In genomic region chr22:41361716-41362310, GRCh38 we compare ENCODE assay signal across 27 cellular contexts. TPM values are rescaled to one million over a fixed set of nuclear protein-coding genes. Genes with fewer than 3 reads are reported as not detected.
DNase-seq lines count a peak whose midpoint lies in the region; ATAC-seq, FAIRE-seq and TF ChIP-seq lines count a peak whose summit lies in the region.
"Had no signal": no experiment of that assay in that cellular context is flagged by ENCODE, and none has a peak within 500 bp of the region (broad histone marks: within the 10 kb centered on the region; RNA-seq: fewer than 3 reads in every experiment).

No MANE protein-coding gene starts in this region.

- TF ChIP-seq CTCF in AG04450 (IDR thresholded peaks at IDR 0.05; ENCODE audit: low read depth, low read length) (no peak), K562 (IDR thresholded peaks at IDR 0.05 in 2 of 3, conservative IDR thresholded peaks at IDR 0.05 in 1 of 3; ENCODE audit: insufficient read depth in 2 of 3, low read depth in 1 of 3, low read length in 3 of 3) (no peak), hepatocyte (IDR thresholded peaks at IDR 0.05; ENCODE audit: poor library complexity) (no peak)

- no peaks in the 10 kb centered on the region for H3K4me1 Mint-ChIP-seq in activated naive CD4-positive, alpha-beta T cell treated with anti-CD3 and anti-CD28 coated beads, Interleukin-2, amount 10 ng/mL, durations not matched to agents 7 days and 5 days

- H3K27me3 ChIP-seq in AG04450 (ENCODE audit: control insufficient read depth, insufficient read depth, low read length) (no peaks in the 10 kb centered on the region), K562 (ENCODE audit: control insufficient read depth in 2 of 2, insufficient read depth in 2 of 2, low read length in 2 of 2) (no peaks in the 10 kb centered on the region), hepatocyte (no peaks in the 10 kb centered on the region)
- H3K27me3 ChIP-seq: BE2C, tibial artery had no signal

- no peak overlapping the region for H3K4me3 Mint-ChIP-seq in activated naive CD4-positive, alpha-beta T cell treated with anti-CD3 and anti-CD28 coated beads, Interleukin-2, amount 10 ng/mL, durations not matched to agents 7 days and 5 days
- H3K4me3 Mint-ChIP-seq: activated CD8-positive, alpha-beta T cell treated with anti-CD3 and anti-CD28 coated beads, Interleukin-2, amount 10 ng/mL, durations not matched to agents 7 days and 5 days; stimulated activated naive CD8-positive, alpha-beta T cell treated with anti-CD3 and anti-CD28 coated beads, Interleukin-15, Interleukin-2, amounts not matched to agents 100 ng/mL and 50 ng/mL, for 24 hours had no signal

- POLR2A ChIA-PET in AG04450 (lab: Yijun Ruan, JAX) = no interaction called here
- POLR2A ChIA-PET in K562 (lab: Yijun Ruan, JAX) = interaction anchor here (0.6 to 2.1 kb wide), 2 partner anchors 12 to 957 kb away, joined by 3 to 10 read pairs; no protein-coding TSS in a partner anchor

- ATAC-seq in K562 (no peak), sciatic nerve (no peak)
- ATAC-seq: activated CD8-positive, alpha-beta T cell treated with anti-CD3 and anti-CD28 coated beads, Interleukin-2, amount 10 ng/mL, durations not matched to agents 7 days and 5 days had no signal

- H3K27ac ChIP-seq in AG04450 (ENCODE audit: low read depth, low read length) = peak overlapping the region; percentile 39
- no peak overlapping the region for H3K27ac ChIP-seq in K562 (ENCODE audit: extremely low read depth, low read depth, low read length)
- H3K27ac ChIP-seq in hepatocyte = peak overlapping the region; percentile 34
- H3K27ac ChIP-seq: KMS-11, tibial artery had no signal

- H3K9me1 ChIP-seq in K562 (ENCODE audit: control insufficient read depth, insufficient read depth, low read length) = no peaks in the 10 kb centered on the region

- H3K4me2 ChIP-seq in K562 (ENCODE audit: insufficient read depth, low read length) = no peak overlapping the region
- H3K4me2 ChIP-seq in hepatocyte = no peak overlapping the region
- H3K4me2 ChIP-seq: KMS-11 had no signal

- FAIRE-seq in K562 (lab: Jason Lieb, UNC) = no peak
- FAIRE-seq in GM12891 (lab: Jason Lieb, UNC) = no peak
- FAIRE-seq: A204.1, frontal cortex had no signal

- CTCF ChIA-PET in AG04450 (lab: Charles Lee) (no interaction called here), K562 (lab: Yijun Ruan, JAX; ENCODE audit: low intra/inter-chr PET ratio) (no interaction called here)
- CTCF ChIA-PET in activated naive CD4-positive, alpha-beta T cell treated with anti-CD3 and anti-CD28 coated beads, Interleukin-2, amount 10 ng/mL, durations not matched to agents 7 days and 5 days (lab: Charles Lee) = no interaction called here

- no peak for TF ChIP-seq EP300 in K562 (IDR thresholded peaks at IDR 0.05; ENCODE audit: low read length)

- H4K20me1 ChIP-seq in K562 (replicated peaks; ENCODE audit: control insufficient read depth, insufficient read depth, low read length) = no peaks in the 10 kb centered on the region
- no peaks in the 10 kb centered on the region for H4K20me1 ChIP-seq in hepatocyte (ENCODE audit: insufficient read depth, poor library complexity, severe bottlenecking)

- H3K9me2 ChIP-seq in hepatocyte (replicated peaks; ENCODE audit: insufficient read depth) = no peaks in the 10 kb centered on the region

- TF ChIP-seq POLR2A in K562 (conservative IDR thresholded peaks at IDR 0.05) (no peak), GM12891 (IDR thresholded peaks at IDR 0.05; ENCODE audit: low read depth, low read length) (no peak)

- H3K9ac ChIP-seq in K562 (ENCODE audit: insufficient read depth in 1 of 2, low read depth in 2 of 2, low read length in 2 of 2) = peak overlapping the region in 1 of 2 experiments; percentile 35; a peak in 1 of 4 replicates
- H3K9ac ChIP-seq: KMS-11 had no signal

- BruUV-seq in K562 (replicated peaks; lab: Mats Ljungman, UMichigan) = no TSS peak

- intact Hi-C loops in K562 (cut with micrococcal nuclease) (no loop called here), sciatic nerve (cut with DNase I) (no loop called here)

- in situ Hi-C loops in K562 (cut with MboI) = no loop called here

- H3K36me3 Mint-ChIP-seq in activated naive CD4-positive, alpha-beta T cell treated with anti-CD3 and anti-CD28 coated beads, Interleukin-2, amount 10 ng/mL, durations not matched to agents 7 days and 5 days = no peaks in the 10 kb centered on the region

- no peak for TF ChIP-seq RAD21 in K562 (CRISPR knock-in tag; conservative IDR thresholded peaks at IDR 0.05 in 1 of 2, IDR thresholded peaks at IDR 0.05 in 1 of 2)

- H3K36me3 ChIP-seq in K562 (ENCODE audit: control insufficient read depth, insufficient read depth, low read length) (peaks cover 17% of the 10 kb centered on the region; the same call in 1 of the 3 replicates), hepatocyte (replicated peaks; ENCODE audit: insufficient read depth, low read depth) (no peaks in the 10 kb centered on the region)

- no peaks in the 10 kb centered on the region for H3K9me3 Mint-ChIP-seq in activated naive CD4-positive, alpha-beta T cell treated with anti-CD3 and anti-CD28 coated beads, Interleukin-2, amount 10 ng/mL, durations not matched to agents 7 days and 5 days
- H3K9me3 Mint-ChIP-seq: stimulated activated naive CD8-positive, alpha-beta T cell treated with anti-CD3 and anti-CD28 coated beads, Interleukin-15, Interleukin-2, amounts not matched to agents 100 ng/mL and 50 ng/mL, for 24 hours had no signal

- 74% methylated on average over 11 of the region's 13 CpGs for WGBS in K562 (ENCODE audit: insufficient coverage, low coverage, missing lambda C conversion rate)
- 90% methylated on average over 13 of the region's 13 CpGs for WGBS in hepatocyte (ENCODE audit: low lambda C conversion rate, missing lambda C conversion rate)

- H3K4me3 ChIP-seq in AG04450 (ENCODE audit: low read depth, low read length) (no peak overlapping the region), K562 (no peak overlapping the region), hepatocyte (no peak overlapping the region)
- H3K4me3 ChIP-seq: tibial artery had no signal

- no peak overlapping the region for H3K27ac Mint-ChIP-seq in activated naive CD4-positive, alpha-beta T cell treated with anti-CD3 and anti-CD28 coated beads, Interleukin-2, amount 10 ng/mL, durations not matched to agents 7 days and 5 days
- H3K27ac Mint-ChIP-seq: activated CD8-positive, alpha-beta T cell treated with anti-CD3 and anti-CD28 coated beads, Interleukin-2, amount 10 ng/mL, durations not matched to agents 7 days and 5 days; stimulated activated naive CD8-positive, alpha-beta T cell treated with anti-CD3 and anti-CD28 coated beads, Interleukin-15, Interleukin-2, amounts not matched to agents 100 ng/mL and 50 ng/mL, for 24 hours had no signal

- no peaks in the 10 kb centered on the region for H3K79me2 ChIP-seq in K562 (ENCODE audit: control insufficient read depth, insufficient read depth, low read length)
- no peaks in the 10 kb centered on the region for H3K79me2 ChIP-seq in hepatocyte

- H3K9me3 ChIP-seq in AG04450 (ENCODE audit: control insufficient read depth, insufficient read depth, low read length) (peaks cover 7% of the 10 kb centered on the region), K562 (replicated peaks; ENCODE audit: control insufficient read depth, insufficient read depth, low read depth, low read length) (no peaks in the 10 kb centered on the region), hepatocyte (ENCODE audit: low read depth) (no peaks in the 10 kb centered on the region)
- H3K9me3 ChIP-seq: BE2C, tibial artery had no signal

- peaks cover 11% of the 10 kb centered on the region for H3K27me3 Mint-ChIP-seq in activated naive CD4-positive, alpha-beta T cell treated with anti-CD3 and anti-CD28 coated beads, Interleukin-2, amount 10 ng/mL, durations not matched to agents 7 days and 5 days
- H3K27me3 Mint-ChIP-seq: stimulated activated naive CD8-positive, alpha-beta T cell treated with anti-CD3 and anti-CD28 coated beads, Interleukin-15, Interleukin-2, amounts not matched to agents 100 ng/mL and 50 ng/mL, for 24 hours had no signal

- H3K4me1 ChIP-seq in K562 (replicated peaks in 1 of 2; ENCODE audit: control insufficient read depth in 2 of 2, insufficient read depth in 2 of 2, low read length in 2 of 2) = peaks cover 4 to 30% of the 10 kb centered on the region in 2 experiments; a peak in 4 of 5 replicates
- H3K4me1 ChIP-seq in hepatocyte (ENCODE audit: insufficient read depth) = peaks cover 11% of the 10 kb centered on the region

- H2AFZ ChIP-seq in K562 (ENCODE audit: low read depth, low read length) (no peak overlapping the region), hepatocyte (no peak overlapping the region)

- no peak for DNase-seq in AG04450 (ENCODE audit: low read depth, low spot score)
- peak; percentile 18 for DNase-seq in LHCN-M2 (ENCODE audit: low read depth)
- no peak for DNase-seq in K562 (ENCODE audit: extremely low read depth in 1 of 4, low spot score in 3 of 4)
- no peak for DNase-seq in hepatocyte (ENCODE audit: low spot score)
- DNase-seq in CD1c-positive myeloid dendritic cell (ENCODE audit: extremely low spot score) = no peak
- no peak for DNase-seq in GM12891 (ENCODE audit: insufficient read length, low spot score)
- no peak for DNase-seq in sciatic nerve (ENCODE audit: low spot score)
- DNase-seq in activated naive CD4-positive, alpha-beta T cell treated with anti-CD3 and anti-CD28 coated beads, Interleukin-2, amount 10 ng/mL, durations not matched to agents 7 days and 5 days = no peak
- DNase-seq: activated CD4-positive, CD25-positive, alpha-beta regulatory T cell treated with anti-CD3 and anti-CD28 coated beads, Interleukin-2, amount 50 U/mL, for 72 hours; activated CD8-positive, alpha-beta T cell treated with anti-CD3 and anti-CD28 coated beads, Interleukin-2, amount 10 ng/mL, durations not matched to agents 7 days and 5 days; activated naive CD4-positive, alpha-beta T cell; amniotic stem cell; BE2C; GDM1; mesenchymal stem cell; NCI-H187 treated with DMSO at 0.1 percent for 48 hours; NCI-H774; OCI-M1; retina; SIG-M5; stimulated activated CD4-positive, alpha-beta T cell treated with anti-CD3 and anti-CD28 coated beads, Interleukin-12 subunit alpha, Interleukin-12 subunit beta, amount 100 ng/mL, for 4 hours; stimulated activated CD4-positive, alpha-beta T cell treated with anti-CD3 and anti-CD28 coated beads, Interleukin-4, amount 100 ng/mL, for 4 hours; tibial artery had no signal

RNA-seq across cellular contexts. Expression of gene TEF, which starts 19.9 kb away (rescaled TPM):
- 13.7 and 18.3 TPM in 2 replicates for polyA plus RNA-seq in AG04450 (2011; rRNA removed)
- polyA minus RNA-seq in AG04450 (2011; rRNA and poly(A)+ RNA removed) = 30.0 and 41.1 TPM in 2 replicates
- total RNA-seq in LHCN-M2 (2014; rRNA removed) = 1.8 and 3.3 TPM in 2 replicates
- 2.6 TPM for polyA plus RNA-seq in LHCN-M2 (2012)
- total RNA-seq in K562 (2011; cell fraction: chromatin; rRNA removed; ENCODE audit: low replicate concordance) = 1.4 and 6.6 TPM in 2 replicates
- total RNA-seq in K562 (2011; cell fraction: nucleolus; rRNA removed) = 2.4 and 2.8 TPM in 2 replicates
- total RNA-seq in K562 (2011; cell fraction: nucleoplasm; rRNA removed) = 1.9 and 3.0 TPM in 2 replicates
- 1.2 and 2.0 TPM in 2 replicates for total RNA-seq in K562 (2014; rRNA removed)
- total RNA-seq in K562 (2014; rRNA removed; fragmentation: Illumina TruSeq; extraction: Trizol) = 0.69 and 0.96 TPM in 2 replicates
- total RNA-seq in K562 (2015; rRNA removed; fragmentation: Illumina TruSeq; extraction: Trizol) = 0.68 and 0.76 TPM in 2 replicates
- total RNA-seq in K562 (2021) = 1.6 and 2.8 TPM in 2 replicates
- 3.1 and 3.2 TPM in 2 replicates for polyA plus RNA-seq in K562 (2011; rRNA removed)
- 1.4 and 4.5 TPM in 2 replicates for polyA plus RNA-seq in K562 (2011; cell fraction: cytosol; rRNA removed)
- 4.0 and 5.7 TPM in 2 replicates for polyA plus RNA-seq in K562 (2011; cell fraction: nucleus; rRNA removed)
- polyA plus RNA-seq in K562 (2012) = 0.30 and 0.72 TPM in 2 replicates
- polyA plus RNA-seq in K562 (2014; fragmentation: Illumina TruSeq; extraction: Trizol) = 1.8 and 2.1 TPM in 2 replicates
- polyA plus RNA-seq in K562 (2014; fragmentation: Nextera tagmentation; extraction: Ambion mirVana) = under 1 TPM; 0.04 to 0.06 TPM
- 0.90 and 1.4 TPM in 2 replicates for polyA plus RNA-seq in K562 (2014; rRNA removed)
- polyA minus RNA-seq in K562 (2011; rRNA and poly(A)+ RNA removed) = 2.7 and 4.1 TPM in 2 replicates
- 0.67 and 1.4 TPM in 2 replicates for polyA minus RNA-seq in K562 (2011; cell fraction: cytosol; rRNA and poly(A)+ RNA removed)
- polyA minus RNA-seq in K562 (2011; cell fraction: nucleus; rRNA and poly(A)+ RNA removed) = 0.67 and 1.2 TPM in 2 replicates
- 5.5 and 8.9 TPM in 2 replicates for total RNA-seq in hepatocyte
- 5.4 and 6.6 TPM in 2 replicates for polyA plus RNA-seq in hepatocyte
- polyA plus RNA-seq in GM12891 (2012; ENCODE audit: low read depth, missing spikeins) = 2.0 TPM
- 36.5 TPM for total RNA-seq in sciatic nerve
